Comparison of ENCODE assay signal across 2 cellular contexts in the genomic region with DNA sequence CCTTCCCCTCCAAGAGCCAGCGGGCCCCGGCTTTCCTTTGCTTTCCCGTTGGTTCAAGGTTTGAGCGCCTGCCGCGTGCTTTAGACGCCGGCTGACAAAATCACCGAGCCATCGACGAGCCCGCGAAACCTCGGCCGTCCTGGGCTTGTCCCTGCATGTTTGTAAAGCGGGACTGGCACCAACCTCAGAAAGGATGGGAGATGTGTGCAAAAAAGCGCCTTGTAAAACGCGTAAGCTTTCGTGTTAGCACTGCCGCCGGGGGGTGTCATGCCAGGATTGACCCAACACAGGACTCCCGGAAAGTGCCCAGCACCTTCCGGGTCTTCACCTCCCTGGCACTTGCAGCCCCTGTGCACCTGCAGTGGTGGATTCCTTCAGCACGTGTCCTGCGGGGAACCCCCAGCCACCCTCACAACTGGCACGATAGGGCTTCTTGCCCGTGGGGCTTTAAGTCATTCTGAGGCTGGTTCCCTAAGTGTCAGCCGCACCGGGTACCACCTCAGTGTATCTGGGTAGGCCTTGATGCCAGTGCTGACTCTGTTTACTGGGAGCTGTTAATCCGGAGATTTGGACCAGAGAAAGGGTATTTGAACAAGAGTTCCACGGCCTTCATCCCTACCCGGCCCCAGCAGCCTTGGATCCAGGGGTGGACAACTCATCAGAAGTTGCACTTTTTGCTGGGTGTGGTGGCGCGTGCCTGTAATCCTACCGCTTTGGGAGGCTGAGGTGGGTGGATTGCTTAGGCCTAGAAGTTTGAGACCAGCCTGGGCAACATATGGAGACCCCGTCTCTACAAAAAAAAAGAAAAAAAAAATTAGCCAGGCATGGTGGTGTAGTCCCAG.
TF ChIP-seq lines count a peak whose summit lies in the region.

No MANE protein-coding gene starts in this region.

TF ChIP-seq in SK-N-SH, 30 proteins besides CTCF, POLR2A, EP300 and RAD21 (continued from another document):
- TF ChIP-seq, protein P1, sequence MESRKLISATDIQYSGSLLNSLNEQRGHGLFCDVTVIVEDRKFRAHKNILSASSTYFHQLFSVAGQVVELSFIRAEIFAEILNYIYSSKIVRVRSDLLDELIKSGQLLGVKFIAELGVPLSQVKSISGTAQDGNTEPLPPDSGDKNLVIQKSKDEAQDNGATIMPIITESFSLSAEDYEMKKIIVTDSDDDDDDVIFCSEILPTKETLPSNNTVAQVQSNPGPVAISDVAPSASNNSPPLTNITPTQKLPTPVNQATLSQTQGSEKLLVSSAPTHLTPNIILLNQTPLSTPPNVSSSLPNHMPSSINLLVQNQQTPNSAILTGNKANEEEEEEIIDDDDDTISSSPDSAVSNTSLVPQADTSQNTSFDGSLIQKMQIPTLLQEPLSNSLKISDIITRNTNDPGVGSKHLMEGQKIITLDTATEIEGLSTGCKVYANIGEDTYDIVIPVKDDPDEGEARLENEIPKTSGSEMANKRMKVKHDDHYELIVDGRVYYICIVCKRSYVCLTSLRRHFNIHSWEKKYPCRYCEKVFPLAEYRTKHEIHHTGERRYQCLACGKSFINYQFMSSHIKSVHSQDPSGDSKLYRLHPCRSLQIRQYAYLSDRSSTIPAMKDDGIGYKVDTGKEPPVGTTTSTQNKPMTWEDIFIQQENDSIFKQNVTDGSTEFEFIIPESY (IDR thresholded peaks at IDR 0.05; ENCODE audit: borderline replicate concordance, low read depth), result no peak
- no peak for TF ChIP-seq YY1 (IDR thresholded peaks at IDR 0.05; ENCODE audit: low read depth)
- TF ChIP-seq FOSL2 (IDR thresholded peaks at IDR 0.05; ENCODE audit: borderline replicate concordance, low read depth), result no peak
- TF ChIP-seq CHD2 (IDR thresholded peaks at IDR 0.05; ENCODE audit: low read length, partially characterized antibody), result peak; percentile 15
- no peak for TF ChIP-seq NRF1 (IDR thresholded peaks at IDR 0.05; ENCODE audit: low read depth, low read length)
- TF ChIP-seq MXI1 (IDR thresholded peaks at IDR 0.05; ENCODE audit: low read depth, low read length), result peak; percentile 67
TF ChIP-seq in SK-N-SH: peak in this region for 2.

TF ChIP-seq in SK-N-SH treated with all-trans-retinoic acid at 6 μM for 48 hours, 23 proteins besides CTCF, POLR2A, EP300 and RAD21 (continued from another document):
- TF ChIP-seq, protein P2, sequence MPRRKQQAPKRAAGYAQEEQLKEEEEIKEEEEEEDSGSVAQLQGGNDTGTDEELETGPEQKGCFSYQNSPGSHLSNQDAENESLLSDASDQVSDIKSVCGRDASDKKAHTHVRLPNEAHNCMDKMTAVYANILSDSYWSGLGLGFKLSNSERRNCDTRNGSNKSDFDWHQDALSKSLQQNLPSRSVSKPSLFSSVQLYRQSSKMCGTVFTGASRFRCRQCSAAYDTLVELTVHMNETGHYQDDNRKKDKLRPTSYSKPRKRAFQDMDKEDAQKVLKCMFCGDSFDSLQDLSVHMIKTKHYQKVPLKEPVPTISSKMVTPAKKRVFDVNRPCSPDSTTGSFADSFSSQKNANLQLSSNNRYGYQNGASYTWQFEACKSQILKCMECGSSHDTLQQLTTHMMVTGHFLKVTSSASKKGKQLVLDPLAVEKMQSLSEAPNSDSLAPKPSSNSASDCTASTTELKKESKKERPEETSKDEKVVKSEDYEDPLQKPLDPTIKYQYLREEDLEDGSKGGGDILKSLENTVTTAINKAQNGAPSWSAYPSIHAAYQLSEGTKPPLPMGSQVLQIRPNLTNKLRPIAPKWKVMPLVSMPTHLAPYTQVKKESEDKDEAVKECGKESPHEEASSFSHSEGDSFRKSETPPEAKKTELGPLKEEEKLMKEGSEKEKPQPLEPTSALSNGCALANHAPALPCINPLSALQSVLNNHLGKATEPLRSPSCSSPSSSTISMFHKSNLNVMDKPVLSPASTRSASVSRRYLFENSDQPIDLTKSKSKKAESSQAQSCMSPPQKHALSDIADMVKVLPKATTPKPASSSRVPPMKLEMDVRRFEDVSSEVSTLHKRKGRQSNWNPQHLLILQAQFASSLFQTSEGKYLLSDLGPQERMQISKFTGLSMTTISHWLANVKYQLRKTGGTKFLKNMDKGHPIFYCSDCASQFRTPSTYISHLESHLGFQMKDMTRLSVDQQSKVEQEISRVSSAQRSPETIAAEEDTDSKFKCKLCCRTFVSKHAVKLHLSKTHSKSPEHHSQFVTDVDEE (CRISPR knock-in tag; IDR thresholded peaks at IDR 0.05), result no peak
- TF ChIP-seq TCF4 (CRISPR knock-in tag; IDR thresholded peaks at IDR 0.05; ENCODE audit: borderline replicate concordance) (no peak), ZNF8 (CRISPR knock-in tag; IDR thresholded peaks at IDR 0.05) (no peak), SNAI2 (CRISPR knock-in tag; IDR thresholded peaks at IDR 0.05) (no peak), PPARA (CRISPR knock-in tag; IDR thresholded peaks at IDR 0.05; ENCODE audit: borderline replicate concordance) (no peak), ISL1 (CRISPR knock-in tag; IDR thresholded peaks at IDR 0.05) (no peak), ZNF70 (CRISPR knock-in tag; IDR thresholded peaks at IDR 0.05) (no peak), GLIS3 (CRISPR knock-in tag; IDR thresholded peaks at IDR 0.05) (no peak; the same call in 1 of the 2 replicates), TOX (CRISPR knock-in tag; IDR thresholded peaks at IDR 0.05; ENCODE audit: borderline replicate concordance) (no peak), ARNTL (CRISPR knock-in tag; IDR thresholded peaks at IDR 0.05; ENCODE audit: borderline replicate concordance, low read depth) (no peak), ZNF565 (CRISPR knock-in tag; conservative IDR thresholded peaks at IDR 0.05; ENCODE audit: low read depth) (no peak), RARB (CRISPR knock-in tag; IDR thresholded peaks at IDR 0.05) (no peak), OSR1 (CRISPR knock-in tag; IDR thresholded peaks at IDR 0.05) (no peak)
- TF ChIP-seq, protein P3, sequence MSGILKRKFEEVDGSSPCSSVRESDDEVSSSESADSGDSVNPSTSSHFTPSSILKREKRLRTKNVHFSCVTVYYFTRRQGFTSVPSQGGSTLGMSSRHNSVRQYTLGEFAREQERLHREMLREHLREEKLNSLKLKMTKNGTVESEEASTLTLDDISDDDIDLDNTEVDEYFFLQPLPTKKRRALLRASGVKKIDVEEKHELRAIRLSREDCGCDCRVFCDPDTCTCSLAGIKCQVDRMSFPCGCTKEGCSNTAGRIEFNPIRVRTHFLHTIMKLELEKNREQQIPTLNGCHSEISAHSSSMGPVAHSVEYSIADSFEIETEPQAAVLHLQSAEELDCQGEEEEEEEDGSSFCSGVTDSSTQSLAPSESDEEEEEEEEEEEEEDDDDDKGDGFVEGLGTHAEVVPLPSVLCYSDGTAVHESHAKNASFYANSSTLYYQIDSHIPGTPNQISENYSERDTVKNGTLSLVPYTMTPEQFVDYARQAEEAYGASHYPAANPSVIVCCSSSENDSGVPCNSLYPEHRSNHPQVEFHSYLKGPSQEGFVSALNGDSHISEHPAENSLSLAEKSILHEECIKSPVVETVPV (CRISPR knock-in tag; IDR thresholded peaks at IDR 0.05), result no peak
- TF ChIP-seq, protein P4, sequence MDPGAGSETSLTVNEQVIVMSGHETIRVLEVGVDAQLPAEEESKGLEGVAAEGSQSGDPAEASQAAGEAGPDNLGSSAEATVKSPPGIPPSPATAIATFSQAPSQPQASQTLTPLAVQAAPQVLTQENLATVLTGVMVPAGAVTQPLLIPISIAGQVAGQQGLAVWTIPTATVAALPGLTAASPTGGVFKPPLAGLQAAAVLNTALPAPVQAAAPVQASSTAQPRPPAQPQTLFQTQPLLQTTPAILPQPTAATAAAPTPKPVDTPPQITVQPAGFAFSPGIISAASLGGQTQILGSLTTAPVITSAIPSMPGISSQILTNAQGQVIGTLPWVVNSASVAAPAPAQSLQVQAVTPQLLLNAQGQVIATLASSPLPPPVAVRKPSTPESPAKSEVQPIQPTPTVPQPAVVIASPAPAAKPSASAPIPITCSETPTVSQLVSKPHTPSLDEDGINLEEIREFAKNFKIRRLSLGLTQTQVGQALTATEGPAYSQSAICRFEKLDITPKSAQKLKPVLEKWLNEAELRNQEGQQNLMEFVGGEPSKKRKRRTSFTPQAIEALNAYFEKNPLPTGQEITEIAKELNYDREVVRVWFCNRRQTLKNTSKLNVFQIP (CRISPR knock-in tag; IDR thresholded peaks at IDR 0.05; ENCODE audit: borderline replicate concordance, low read depth), result no peak
- TF ChIP-seq, protein P5, sequence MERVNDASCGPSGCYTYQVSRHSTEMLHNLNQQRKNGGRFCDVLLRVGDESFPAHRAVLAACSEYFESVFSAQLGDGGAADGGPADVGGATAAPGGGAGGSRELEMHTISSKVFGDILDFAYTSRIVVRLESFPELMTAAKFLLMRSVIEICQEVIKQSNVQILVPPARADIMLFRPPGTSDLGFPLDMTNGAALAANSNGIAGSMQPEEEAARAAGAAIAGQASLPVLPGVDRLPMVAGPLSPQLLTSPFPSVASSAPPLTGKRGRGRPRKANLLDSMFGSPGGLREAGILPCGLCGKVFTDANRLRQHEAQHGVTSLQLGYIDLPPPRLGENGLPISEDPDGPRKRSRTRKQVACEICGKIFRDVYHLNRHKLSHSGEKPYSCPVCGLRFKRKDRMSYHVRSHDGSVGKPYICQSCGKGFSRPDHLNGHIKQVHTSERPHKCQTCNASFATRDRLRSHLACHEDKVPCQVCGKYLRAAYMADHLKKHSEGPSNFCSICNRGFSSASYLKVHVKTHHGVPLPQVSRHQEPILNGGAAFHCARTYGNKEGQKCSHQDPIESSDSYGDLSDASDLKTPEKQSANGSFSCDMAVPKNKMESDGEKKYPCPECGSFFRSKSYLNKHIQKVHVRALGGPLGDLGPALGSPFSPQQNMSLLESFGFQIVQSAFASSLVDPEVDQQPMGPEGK (CRISPR knock-in tag; IDR thresholded peaks at IDR 0.05; ENCODE audit: borderline replicate concordance), result no peak
